In the genomic region with DNA sequence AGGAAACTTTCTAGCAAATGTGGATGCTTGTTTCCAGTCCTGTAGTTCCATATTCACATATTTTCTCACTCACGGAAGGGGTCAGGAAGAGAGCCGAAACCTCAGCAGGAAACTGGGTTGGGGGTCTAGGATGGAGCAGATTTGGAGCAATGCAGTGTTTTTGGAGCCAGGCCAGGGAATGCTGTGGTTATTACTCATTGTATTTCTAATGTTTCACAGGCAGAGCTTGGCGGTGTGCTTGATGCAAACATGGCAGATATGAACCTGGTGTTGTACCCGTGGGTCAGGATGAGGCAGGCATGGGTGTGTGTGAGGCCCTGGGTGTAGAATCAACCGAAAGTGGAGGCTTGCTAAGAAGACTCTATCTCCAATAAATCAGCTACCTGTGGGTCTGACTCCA, we compare ENCODE assay signal across 16 cellular contexts. TPM values are rescaled to one million over a fixed set of nuclear protein-coding genes. Genes with fewer than 3 reads are reported as not detected.
A peak's percentile ranks its signal among the peaks of the same experiment; 100 is the strongest.
DNase-seq lines count a peak whose midpoint lies in the region; ATAC-seq, FAIRE-seq and TF ChIP-seq lines count a peak whose summit lies in the region.
"Had no signal": no experiment of that assay in that cellular context is flagged by ENCODE, and none has a peak within 500 bp of the region (broad histone marks: within the 10 kb centered on the region; RNA-seq: fewer than 3 reads in every experiment).

No MANE protein-coding gene starts in this region.

- peaks cover 4 to 12% (median 6%) of the 10 kb centered on the region in 5 donors for H3K36me3 Mint-ChIP-seq in naive thymus-derived CD4-positive, alpha-beta T cell
- peaks cover 3% of the 10 kb centered on the region for H3K36me3 Mint-ChIP-seq in activated T-helper 1 cell treated with anti-CD3 and anti-CD28 coated beads, Interleukin-12 subunit alpha, Interleukin-12 subunit beta, Interleukin-2, Interleukin-4 antibody, amounts not matched to agents 30 ng/mL and 10 ng/mL and 1 ng/mL, durations not matched to agents 14 hours and 24 hours and 36 hours (ENCODE audit: low read depth)

- 88% methylated on average over 5 of the region's 5 CpGs; no CpG with 5 or more reads in 1 of the 2 experiments for WGBS in H1 (ENCODE audit: extremely low coverage in 1 of 2, insufficient coverage in 1 of 2, insufficient read length in 1 of 2, insufficient replicate concordance in 2 of 2, low coverage in 1 of 2, low lambda C conversion rate in 2 of 2, missing lambda C conversion rate in 1 of 2), 2 experiments

- H3K79me2 ChIP-seq in H1 (ENCODE audit: control insufficient read depth in 1 of 2, insufficient read depth in 2 of 2, low read length in 2 of 2): no peaks in the 10 kb centered on the region

- H3K9ac ChIP-seq in H1 (replicated peaks in 1 of 4; ENCODE audit: extremely low read depth in 1 of 4, low read depth in 3 of 4, low read length in 3 of 4): no peak overlapping the region

- CTCF ChIA-PET in H1 (lab: Charles Lee; ENCODE audit: partially characterized antibody): interaction anchor here (1.6 to 4.1 kb wide), 3 partner anchors 14 to 24 kb away, joined by 5 to 22 read pairs (median 9); no protein-coding TSS in a partner anchor
- CTCF ChIA-PET in naive thymus-derived CD4-positive, alpha-beta T cell (lab: Charles Lee): interaction anchor here (4.0 kb wide), 1 partner anchor 23 kb away, joined by 51 read pairs; no protein-coding TSS in a partner anchor

- no peak overlapping the region for H2BK15ac ChIP-seq in H1 (ENCODE audit: low read length)

- H3K4me1 Mint-ChIP-seq in naive thymus-derived CD4-positive, alpha-beta T cell: peaks cover 29 to 41% (median 36%) of the 10 kb centered on the region in 7 donors
- peaks cover 44% of the 10 kb centered on the region for H3K4me1 Mint-ChIP-seq in activated T-helper 1 cell treated with anti-CD3 and anti-CD28 coated beads, Interleukin-12 subunit alpha, Interleukin-12 subunit beta, Interleukin-2, Interleukin-4 antibody, amounts not matched to agents 30 ng/mL and 10 ng/mL and 1 ng/mL, durations not matched to agents 14 hours and 24 hours and 36 hours (ENCODE audit: low read depth)

- H3K4me1 ChIP-seq in RWPE2 (ENCODE audit: insufficient read depth, poor library complexity, severe bottlenecking): no peaks in the 10 kb centered on the region
- no peaks in the 10 kb centered on the region; a peak in 1 of 7 replicates for H3K4me1 ChIP-seq in H1 (replicated peaks in 1 of 4; ENCODE audit: control insufficient read depth in 3 of 4, insufficient read depth in 4 of 4, low read length in 3 of 4)
- peaks cover 12 to 14% of the 10 kb centered on the region in 2 donors for H3K4me1 ChIP-seq in naive thymus-derived CD4-positive, alpha-beta T cell (ENCODE audit: control insufficient read depth in 2 of 2, insufficient read depth in 2 of 2, low read length in 2 of 2)

- no peak overlapping the region for H3K4me2 ChIP-seq in H1 (ENCODE audit: insufficient read depth in 1 of 2, low read depth in 2 of 2, low read length in 2 of 2)

- TF ChIP-seq EP300 in H1 (IDR thresholded peaks at IDR 0.05; ENCODE audit: borderline replicate concordance in 1 of 2, low read depth in 2 of 2, low read length in 2 of 2): no peak

- H4K20me1 ChIP-seq in H1 (replicated peaks in 1 of 2; ENCODE audit: control insufficient read depth in 1 of 2, insufficient read depth in 2 of 2, low read length in 2 of 2): no peaks in the 10 kb centered on the region

- FAIRE-seq in H1 (lab: Jason Lieb, UNC) (no peak), H54 (lab: Jason Lieb, UNC) (no peak)
- FAIRE-seq: GM19239 had no signal

- H3K27me3 ChIP-seq in RWPE2 (ENCODE audit: insufficient read depth, poor library complexity, severe bottlenecking) (no peaks in the 10 kb centered on the region), H1 (replicated peaks in 1 of 4; ENCODE audit: control insufficient read depth in 3 of 4, extremely low read depth in 1 of 4, insufficient read depth in 3 of 4, low read length in 3 of 4) (no peaks in the 10 kb centered on the region)
- H3K27me3 ChIP-seq in naive thymus-derived CD4-positive, alpha-beta T cell (ENCODE audit: control insufficient read depth in 2 of 2, insufficient read depth in 2 of 2, low read length in 2 of 2): no peaks in the 10 kb centered on the region
- H3K27me3 ChIP-seq: ascending aorta had no signal

- peaks cover 0 to 7% (median 0%) of the 10 kb centered on the region in 5 donors for H3K27me3 Mint-ChIP-seq in naive thymus-derived CD4-positive, alpha-beta T cell
- peaks cover 3% of the 10 kb centered on the region for H3K27me3 Mint-ChIP-seq in activated T-helper 1 cell treated with anti-CD3 and anti-CD28 coated beads, Interleukin-12 subunit alpha, Interleukin-12 subunit beta, Interleukin-2, Interleukin-4 antibody, amounts not matched to agents 30 ng/mL and 10 ng/mL and 1 ng/mL, durations not matched to agents 14 hours and 24 hours and 36 hours (ENCODE audit: insufficient read depth)
- H3K27me3 Mint-ChIP-seq: stimulated activated naive CD8-positive, alpha-beta T cell treated with anti-CD3 and anti-CD28 coated beads, Interleukin-15, Interleukin-2, amounts not matched to agents 100 ng/mL and 50 ng/mL, for 24 hours had no signal

- H2BK20ac ChIP-seq in H1 (ENCODE audit: low read length): no peak overlapping the region

- POLR2A ChIA-PET in H1 (lab: Charles Lee; ENCODE audit: partially characterized antibody): no interaction called here
- POLR2A ChIA-PET in naive thymus-derived CD4-positive, alpha-beta T cell (lab: Charles Lee): interaction anchor here (0.9 to 1.4 kb wide), 2 partner anchors 10 to 23 kb away, joined by 4 to 5 read pairs; no protein-coding TSS in a partner anchor

- DNase-seq in EH (ENCODE audit: low read depth): peak; percentile 39
- DNase-seq in RWPE2 (ENCODE audit: low spot score): no peak
- DNase-seq in H1 (ENCODE audit: low read depth in 1 of 2, low spot score in 2 of 2): no peak
- no peak for DNase-seq in naive thymus-derived CD4-positive, alpha-beta T cell
- DNase-seq in DMS53 (lab: John Stamatoyannopoulos, UW): no peak
- DNase-seq in activated T-helper 1 cell treated with anti-CD3 and anti-CD28 coated beads, Interleukin-12 subunit alpha, Interleukin-12 subunit beta, Interleukin-2, Interleukin-4 antibody, amounts not matched to agents 30 ng/mL and 10 ng/mL and 1 ng/mL, durations not matched to agents 14 hours and 24 hours and 36 hours (ENCODE audit: low spot score): no peak
- no peak for DNase-seq in H54 (ENCODE audit: insufficient read length, low spot score)
- DNase-seq: activated CD4-positive, alpha-beta T cell treated with anti-CD3 and anti-CD28 coated beads for 1 hour; DMS79; H9; NCI-H2171 treated with DMSO at 0.1 percent for 48 hours; SW 1271 had no signal

- peak overlapping the region in 7 of 9 donors; percentile 40 to 99 (median 90) for H3K27ac Mint-ChIP-seq in naive thymus-derived CD4-positive, alpha-beta T cell
- no peak overlapping the region for H3K27ac Mint-ChIP-seq in activated T-helper 1 cell treated with anti-CD3 and anti-CD28 coated beads, Interleukin-12 subunit alpha, Interleukin-12 subunit beta, Interleukin-2, Interleukin-4 antibody, amounts not matched to agents 30 ng/mL and 10 ng/mL and 1 ng/mL, durations not matched to agents 14 hours and 24 hours and 36 hours
- H3K27ac Mint-ChIP-seq: stimulated activated naive CD8-positive, alpha-beta T cell treated with anti-CD3 and anti-CD28 coated beads, Interleukin-15, Interleukin-2, amounts not matched to agents 100 ng/mL and 50 ng/mL, for 24 hours had no signal

- no peak overlapping the region for H3K23ac ChIP-seq in H1 (ENCODE audit: insufficient read length)

- TF ChIP-seq CTCF in RWPE2 (IDR thresholded peaks at IDR 0.05; ENCODE audit: poor library complexity, severe bottlenecking): no peak
- TF ChIP-seq CTCF in H1 (IDR thresholded peaks at IDR 0.05; ENCODE audit: control extremely low read depth in 1 of 3, insufficient read depth in 1 of 3, low read depth in 1 of 3, low read length in 3 of 3): no peak

- H3K27ac ChIP-seq in RWPE2 (ENCODE audit: poor library complexity, severe bottlenecking) (no peak overlapping the region), H1 (ENCODE audit: low read depth, low read length) (no peak overlapping the region)
- no peak overlapping the region for H3K27ac ChIP-seq in naive thymus-derived CD4-positive, alpha-beta T cell (ENCODE audit: low read depth, low read length)
- H3K27ac ChIP-seq: ascending aorta had no signal

- H4K5ac ChIP-seq in H1 (ENCODE audit: insufficient read length, low read depth, low read length): no peak overlapping the region

- H2AK5ac ChIP-seq in H1 (ENCODE audit: low read depth, low read length): 0 out of 2 replicates have a peak overlapping the region, but pooled peaks have one; percentile 10

- no peaks in the 10 kb centered on the region for H3K79me1 ChIP-seq in H1 (ENCODE audit: low read depth, low read length)

- H3K23me2 ChIP-seq in H1 (ENCODE audit: low read depth, low read length): peaks cover 2% of the 10 kb centered on the region; the same call in 1 of the 2 replicates

- ATAC-seq in RWPE2 (ENCODE audit: low read depth) (peak; percentile 72), HG03135 (IDR thresholded peaks at IDR 0.05; ENCODE audit: unreplicated experiment) (no peak)
- no peak for ATAC-seq in naive thymus-derived CD4-positive, alpha-beta T cell

- H4K91ac ChIP-seq in H1 (replicated peaks; ENCODE audit: insufficient read length, low read length): no peak overlapping the region

- H3K4me3 Mint-ChIP-seq in naive thymus-derived CD4-positive, alpha-beta T cell: peak overlapping the region in 4 of 10 donors; percentile 30 to 100 (median 70)
- H3K4me3 Mint-ChIP-seq in activated T-helper 1 cell treated with anti-CD3 and anti-CD28 coated beads, Interleukin-12 subunit alpha, Interleukin-12 subunit beta, Interleukin-2, Interleukin-4 antibody, amounts not matched to agents 30 ng/mL and 10 ng/mL and 1 ng/mL, durations not matched to agents 14 hours and 24 hours and 36 hours: no peak overlapping the region
- H3K4me3 Mint-ChIP-seq: H9; stimulated activated naive CD8-positive, alpha-beta T cell treated with anti-CD3 and anti-CD28 coated beads, Interleukin-15, Interleukin-2, amounts not matched to agents 100 ng/mL and 50 ng/mL, for 24 hours had no signal

- no peak for TF ChIP-seq POLR2A in H1 (IDR thresholded peaks at IDR 0.05; ENCODE audit: control extremely low read depth in 1 of 2, low read depth in 2 of 2, low read length in 2 of 2)
- TF ChIP-seq POLR2A in H54 (IDR thresholded peaks at IDR 0.05; ENCODE audit: low read depth, low read length): no peak

- intact Hi-C loops in naive thymus-derived CD4-positive, alpha-beta T cell (cut with micrococcal nuclease): loop anchor here in 1 of 2 donors (5.0 kb wide), 1 partner anchor 552 kb away; a partner anchor contains a TSS
- intact Hi-C loops in activated T-helper 1 cell treated with anti-CD3 and anti-CD28 coated beads, Interleukin-12 subunit alpha, Interleukin-12 subunit beta, Interleukin-2, Interleukin-4 antibody, amounts not matched to agents 30 ng/mL and 10 ng/mL and 1 ng/mL, durations not matched to agents 14 hours and 24 hours and 36 hours (cut with micrococcal nuclease): no loop called here

- peaks cover 0 to 3% (median 0%) of the 10 kb centered on the region in 11 donors for H3K9me3 Mint-ChIP-seq in naive thymus-derived CD4-positive, alpha-beta T cell
- no peaks in the 10 kb centered on the region for H3K9me3 Mint-ChIP-seq in activated T-helper 1 cell treated with anti-CD3 and anti-CD28 coated beads, Interleukin-12 subunit alpha, Interleukin-12 subunit beta, Interleukin-2, Interleukin-4 antibody, amounts not matched to agents 30 ng/mL and 10 ng/mL and 1 ng/mL, durations not matched to agents 14 hours and 24 hours and 36 hours
- H3K9me3 Mint-ChIP-seq: H9; stimulated activated naive CD8-positive, alpha-beta T cell treated with anti-CD3 and anti-CD28 coated beads, Interleukin-15, Interleukin-2, amounts not matched to agents 100 ng/mL and 50 ng/mL, for 24 hours had no signal

- no peak overlapping the region for H2BK12ac ChIP-seq in H1 (ENCODE audit: low read depth, low read length)

- H3K36me3 ChIP-seq in RWPE2 (ENCODE audit: low read depth): no peaks in the 10 kb centered on the region
- H3K36me3 ChIP-seq in H1 (ENCODE audit: control insufficient read depth in 2 of 4, insufficient read depth in 4 of 4, low read length in 3 of 4): no peaks in the 10 kb centered on the region
- no peaks in the 10 kb centered on the region for H3K36me3 ChIP-seq in naive thymus-derived CD4-positive, alpha-beta T cell (ENCODE audit: control insufficient read depth in 2 of 3, insufficient read depth in 3 of 3, low read length in 3 of 3)
- H3K36me3 ChIP-seq: ascending aorta had no signal

- H2BK5ac ChIP-seq in H1 (ENCODE audit: low read depth, low read length): no peak overlapping the region

- no peak overlapping the region for H3K56ac ChIP-seq in H1 (replicated peaks; ENCODE audit: insufficient read length, low read depth, low read length)

- no peak overlapping the region for H3K18ac ChIP-seq in H1 (ENCODE audit: extremely low read depth, low read length)

- no peak overlapping the region for H2AFZ ChIP-seq in H1 (ENCODE audit: low read length)

- H3K14ac ChIP-seq in H1 (ENCODE audit: insufficient read length): no peak overlapping the region

- H3K4ac ChIP-seq in H1 (replicated peaks; ENCODE audit: insufficient read length, low read depth, low read length): no peak overlapping the region

- no peak overlapping the region for H4K8ac ChIP-seq in H1 (ENCODE audit: extremely low read depth, insufficient read depth, low read length)

- H2BK120ac ChIP-seq in H1 (replicated peaks; ENCODE audit: low read depth, low read length): no peak overlapping the region

- no peak overlapping the region for H3K4me3 ChIP-seq in RWPE2 (ENCODE audit: severe bottlenecking)
- no peak overlapping the region for H3K4me3 ChIP-seq in H1 (ENCODE audit: extremely low read depth in 1 of 4, insufficient read depth in 2 of 4, low read depth in 3 of 4, low read length in 4 of 4)
- no peak overlapping the region for H3K4me3 ChIP-seq in naive thymus-derived CD4-positive, alpha-beta T cell (ENCODE audit: low read length)
- H3K4me3 ChIP-seq: ascending aorta had no signal

- TF ChIP-seq RAD21 in H1 (IDR thresholded peaks at IDR 0.05 in 1 of 2, conservative IDR thresholded peaks at IDR 0.05 in 1 of 2; ENCODE audit: low read depth in 2 of 2, low read length in 2 of 2): no peak

- H3K9me3 ChIP-seq in RWPE2 (ENCODE audit: severe bottlenecking): no peaks in the 10 kb centered on the region
- H3K9me3 ChIP-seq in H1 (ENCODE audit: insufficient read depth in 2 of 2, low read depth in 1 of 2, low read length in 1 of 2): no peaks in the 10 kb centered on the region
- no peaks in the 10 kb centered on the region for H3K9me3 ChIP-seq in naive thymus-derived CD4-positive, alpha-beta T cell (ENCODE audit: control insufficient read depth in 2 of 3, low read length in 3 of 3)
- H3K9me3 ChIP-seq: ascending aorta had no signal

RNA-seq across cellular contexts. Expression of a gene that starts 34.6 kb away (rescaled TPM):
- total RNA-seq in H1 (2021; fragmentation: NEBNext Ultra II Directional; extraction: Animal tissue kit (Norgen Biotek cat#: 25700)): 0.73 and 1.4 TPM in 2 replicates
- polyA plus RNA-seq in H1 (2011; rRNA removed): 22.3 and 24.4 TPM in 2 replicates
- 13.8 TPM for polyA plus RNA-seq in H1 (2011; cell fraction: cytosol; rRNA removed)
- 20.1 TPM for polyA plus RNA-seq in H1 (2011; cell fraction: nucleus; rRNA removed)
- polyA plus RNA-seq in H1 (2012, experiment 1 of 2): 2.5 to 3.7 TPM (median 2.9 TPM) in 4 replicates
- 3.0 TPM for polyA plus RNA-seq in H1 (2012, experiment 2 of 2)
- 1.8 TPM for polyA plus RNA-seq in H1 (2013, experiment 1 of 2)
- 1.9 TPM for polyA plus RNA-seq in H1 (2013, experiment 2 of 2)
- 16.7 and 31.3 TPM in 2 replicates for polyA minus RNA-seq in H1 (2011; rRNA and poly(A)+ RNA removed)
- 3.8 TPM for polyA minus RNA-seq in H1 (2011; cell fraction: cytosol; rRNA and poly(A)+ RNA removed)
- 3.8 TPM for polyA minus RNA-seq in H1 (2011; cell fraction: nucleus; rRNA and poly(A)+ RNA removed)
- 1 to 10 TPM; 2.8 to 6.2 (median 4.9) TPM for total RNA-seq in naive thymus-derived CD4-positive, alpha-beta T cell
- 1 to 10 TPM; 4.0 to 4.1 TPM for polyA plus RNA-seq in naive thymus-derived CD4-positive, alpha-beta T cell
- 0.42 and 0.65 TPM in 2 replicates for total RNA-seq in activated T-helper 1 cell treated with anti-CD3 and anti-CD28 coated beads, Interleukin-12 subunit alpha, Interleukin-12 subunit beta, Interleukin-2, Interleukin-4 antibody, amounts not matched to agents 30 ng/mL and 10 ng/mL and 1 ng/mL, durations not matched to agents 14 hours and 24 hours and 36 hours
